ENCODE assay signal across 1 cellular context in genomic region chr13:21173767-21174166, GRCh38. TPM values are rescaled to one million over a fixed set of nuclear protein-coding genes. Genes with fewer than 3 reads are reported as not detected.
"Had no signal": no experiment of that assay in that cellular context is flagged by ENCODE, and none has a peak within 500 bp of the region (broad histone marks: within the 10 kb centered on the region; RNA-seq: fewer than 3 reads in every experiment).

No MANE protein-coding gene starts in this region.

RNA-seq across cellular contexts. Expression of gene SKA3, which starts 2.6 kb away (rescaled TPM):
- total RNA-seq: thoracic aorta had no signal
